In the genomic region with DNA sequence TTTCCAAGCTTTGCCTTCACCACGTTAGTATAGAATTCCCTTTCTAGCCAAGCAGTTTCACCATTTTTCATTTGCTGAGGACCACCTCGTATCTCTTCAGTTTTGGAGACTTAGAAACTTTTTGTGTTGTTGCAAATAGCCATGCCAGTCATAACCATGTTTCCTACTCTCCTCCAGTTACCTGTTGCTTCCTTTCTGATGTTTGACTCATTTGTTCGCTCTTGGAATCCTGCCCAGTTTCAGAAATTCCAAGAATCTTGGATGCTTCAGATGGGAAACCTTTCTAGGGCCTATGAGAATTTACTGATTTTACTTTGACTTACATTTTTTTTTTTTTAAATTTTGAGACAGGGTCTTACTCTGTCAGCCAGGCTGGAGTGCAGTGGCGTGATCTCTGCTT, we compare ENCODE assay signal across 17 cellular contexts.
A peak's percentile ranks its signal among the peaks of the same experiment; 100 is the strongest.
DNase-seq lines count a peak whose midpoint lies in the region; ATAC-seq and TF ChIP-seq lines count a peak whose summit lies in the region.
"Had no signal": no experiment of that assay in that cellular context is flagged by ENCODE, and none has a peak within 500 bp of the region (broad histone marks: within the 10 kb centered on the region; RNA-seq: fewer than 3 reads in every experiment).

No MANE protein-coding gene starts in this region.

- no peaks in the 10 kb centered on the region for H3K27me3 ChIP-seq in CD4-positive, alpha-beta T cell (ENCODE audit: control insufficient read depth, insufficient read depth, low read length)
- H3K27me3 ChIP-seq: cardiac muscle cell, neural progenitor cell had no signal

- H3K4me3 Mint-ChIP-seq in CD4-positive, alpha-beta T cell: no peak overlapping the region
- H3K4me3 Mint-ChIP-seq: activated CD4-positive, alpha-beta memory T cell treated with anti-CD3 and anti-CD28 coated beads, Interleukin-2, amount 10 ng/mL, durations not matched to agents 7 days and 5 days; neural progenitor cell had no signal

- no peak overlapping the region for H3K4me3 ChIP-seq in choroid plexus epithelial cell (ENCODE audit: low read depth, low read length)
- no peak overlapping the region for H3K4me3 ChIP-seq in mucosa of descending colon
- H3K4me3 ChIP-seq: cardiac muscle cell, left ventricle myocardium inferior, neural progenitor cell, SK-N-MC had no signal

- no peaks in the 10 kb centered on the region for H3K27me3 Mint-ChIP-seq in CD4-positive, alpha-beta T cell
- H3K27me3 Mint-ChIP-seq: activated CD4-positive, alpha-beta memory T cell treated with anti-CD3 and anti-CD28 coated beads, Interleukin-2, amount 10 ng/mL, durations not matched to agents 7 days and 5 days had no signal

- intact Hi-C loops in CD4-positive, alpha-beta T cell (cut with DNase I, micrococcal nuclease): loop anchor here (5.0 kb wide), 2 partner anchors 39 to 64 kb away; a partner anchor contains a TSS
- intact Hi-C loops in mucosa of descending colon (cut with DNase I, micrococcal nuclease): loop anchor here in 1 of 2 donors (2.0 kb wide), 1 partner anchor 21 kb away; no protein-coding TSS in a partner anchor

- TF ChIP-seq CTCF in CD4-positive, alpha-beta T cell (IDR thresholded peaks at IDR 0.05): no peak
- TF ChIP-seq CTCF in choroid plexus epithelial cell (conservative IDR thresholded peaks at IDR 0.05; ENCODE audit: low read depth, low read length) (no peak), mucosa of descending colon (IDR thresholded peaks at IDR 0.05) (no peak)

- H3K27ac Mint-ChIP-seq in CD4-positive, alpha-beta T cell: peak overlapping the region; percentile 76
- H3K27ac Mint-ChIP-seq: neural progenitor cell had no signal

- POLR2A ChIA-PET in CD4-positive, alpha-beta T cell (lab: Charles Lee): no interaction called here

- H3K27ac ChIP-seq in CD4-positive, alpha-beta T cell (ENCODE audit: low read depth, low read length): no peak overlapping the region
- H3K27ac ChIP-seq: epithelial cell of prostate, left ventricle myocardium inferior, neural progenitor cell had no signal

- H3K36me3 ChIP-seq in mucosa of descending colon (ENCODE audit: low read depth): no peaks in the 10 kb centered on the region

- H3K4me1 Mint-ChIP-seq in CD4-positive, alpha-beta T cell (ENCODE audit: low read depth): peaks cover 96% of the 10 kb centered on the region
- H3K4me1 Mint-ChIP-seq: neural progenitor cell had no signal

- CTCF ChIA-PET in CD4-positive, alpha-beta T cell (lab: Charles Lee): no interaction called here

- no peaks in the 10 kb centered on the region for H3K9me3 Mint-ChIP-seq in CD4-positive, alpha-beta T cell
- H3K9me3 Mint-ChIP-seq: activated CD4-positive, alpha-beta memory T cell treated with anti-CD3 and anti-CD28 coated beads, Interleukin-2, amount 10 ng/mL, durations not matched to agents 7 days and 5 days; neural progenitor cell had no signal

- H3K9me3 ChIP-seq in CD4-positive, alpha-beta T cell (ENCODE audit: control insufficient read depth, low read length): no peaks in the 10 kb centered on the region
- no peaks in the 10 kb centered on the region for H3K9me3 ChIP-seq in mucosa of descending colon
- H3K9me3 ChIP-seq: left ventricle myocardium inferior had no signal

- peaks cover 35% of the 10 kb centered on the region for H3K4me1 ChIP-seq in mucosa of descending colon (ENCODE audit: low read depth)

- ATAC-seq in CD4-positive, alpha-beta T cell (ENCODE audit: poor library complexity): no peak
- ATAC-seq in mucosa of descending colon (peak; percentile 9), GM18517 (IDR thresholded peaks at IDR 0.05; ENCODE audit: unreplicated experiment) (no peak), GM18520 (IDR thresholded peaks at IDR 0.05; ENCODE audit: unreplicated experiment) (no peak)

- peaks cover 97% of the 10 kb centered on the region for H3K36me3 Mint-ChIP-seq in CD4-positive, alpha-beta T cell (ENCODE audit: low read depth)

- no peak for DNase-seq in CD4-positive, alpha-beta T cell
- DNase-seq in LoVo (ENCODE audit: low spot score) (peak; percentile 29), choroid plexus epithelial cell (ENCODE audit: low read depth) (peak; percentile 42), mucosa of descending colon (no peak), GOT3 (lab: John Stamatoyannopoulos, UW) (no peak)
- DNase-seq in stimulated activated CD4-positive, alpha-beta T cell treated with anti-CD3 and anti-CD28 coated beads, Interleukin-2, amount 100 ng/mL, for 48 hours: no peak
- DNase-seq: activated CD4-positive, alpha-beta memory T cell treated with anti-CD3 and anti-CD28 coated beads, Interleukin-2, amount 10 ng/mL, durations not matched to agents 7 days and 5 days; activated gamma-delta T cell treated with Interleukin-2 at 50 U/mL for 16 hours; H7; hippocampal formation; left ventricle myocardium inferior had no signal

Comparison
In these comparisons a context has a peak if more than half of its experiments do, and no peak if none do; other contexts are left out.
1. DNase-seq: peak in LoVo (single experiment) and choroid plexus epithelial cell (single experiment); none in CD4-positive, alpha-beta T cell (0 of 10), mucosa of descending colon (0 of 3), stimulated activated CD4-positive, alpha-beta T cell treated with anti-CD3 and anti-CD28 coated beads, Interleukin-2, amount 100 ng/mL, for 48 hours (0 of 2) and GOT3 (single experiment).